Comparison of ENCODE assay signal across 14 cellular contexts in the genomic region with DNA sequence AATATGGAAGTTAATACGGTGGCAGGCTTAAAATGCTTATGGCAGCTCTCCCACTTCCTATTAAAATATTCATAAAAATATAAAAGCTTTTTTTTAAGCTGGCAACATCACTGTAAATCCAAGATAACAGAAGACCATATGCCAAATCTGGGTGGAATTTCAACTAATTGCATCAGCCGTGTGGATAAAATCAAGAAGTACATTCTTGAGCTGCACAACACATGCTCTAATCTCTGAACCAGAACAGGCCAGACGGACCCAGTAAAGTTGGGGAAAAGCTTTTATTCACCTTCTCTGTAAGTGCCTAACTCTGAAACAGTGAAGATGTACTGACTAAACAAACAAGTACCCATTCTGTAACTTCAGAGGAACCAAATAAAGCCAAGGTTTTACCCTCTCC. TPM values are rescaled to one million over a fixed set of nuclear protein-coding genes. Genes with fewer than 3 reads are reported as not detected.
DNase-seq lines count a peak whose midpoint lies in the region; ATAC-seq and TF ChIP-seq lines count a peak whose summit lies in the region.
"Had no signal": no experiment of that assay in that cellular context is flagged by ENCODE, and none has a peak within 500 bp of the region (broad histone marks: within the 10 kb centered on the region; RNA-seq: fewer than 3 reads in every experiment).

No MANE protein-coding gene starts in this region.

- TF ChIP-seq EP300 in SK-N-SH (IDR thresholded peaks at IDR 0.05; ENCODE audit: borderline replicate concordance in 1 of 2, low read depth in 1 of 2, low read length in 1 of 2), result peak in 1 of 2 experiments; percentile 89; a peak in 2 of 4 replicates

- H3K9ac ChIP-seq in HCT116 (ENCODE audit: low read length), result no peak overlapping the region
- no peak overlapping the region for H3K9ac ChIP-seq in SK-N-SH
- H3K9ac ChIP-seq in PC-3 (ENCODE audit: low read length), result no peak overlapping the region

- peaks cover 7% of the 10 kb centered on the region for H3K4me1 ChIP-seq in A673 (ENCODE audit: insufficient read depth, low read length, poor library complexity, severe bottlenecking)
- no peaks in the 10 kb centered on the region for H3K4me1 ChIP-seq in HCT116 (ENCODE audit: control insufficient read depth in 1 of 2, insufficient read depth in 2 of 2, low read length in 2 of 2)
- peaks cover 0 to 10% of the 10 kb centered on the region in 2 experiments; a peak in 2 of 4 replicates for H3K4me1 ChIP-seq in SK-N-SH (ENCODE audit: control insufficient read depth in 1 of 2, insufficient read depth in 2 of 2, low read depth in 1 of 2, low read length in 1 of 2)
- H3K4me1 ChIP-seq in PC-3 (ENCODE audit: insufficient read depth, low read length), result no peaks in the 10 kb centered on the region
- no peaks in the 10 kb centered on the region for H3K4me1 ChIP-seq in ascending aorta
- no peaks in the 10 kb centered on the region for H3K4me1 ChIP-seq in uterus
- H3K4me1 ChIP-seq: A549, esophagus squamous epithelium had no signal

- no peak overlapping the region for H3K4me2 ChIP-seq in HCT116 (ENCODE audit: low read length)
- H3K4me2 ChIP-seq in SK-N-SH, result no peak overlapping the region
- H3K4me2 ChIP-seq in PC-3 (ENCODE audit: low read length), result no peak overlapping the region
- H3K4me2 ChIP-seq: A549 had no signal

- intact Hi-C loops in A673 (cut with micrococcal nuclease; ENCODE audit: unreplicated experiment), result no loop called here
- intact Hi-C loops in HCT116 (cut with micrococcal nuclease), result no loop called here
- intact Hi-C loops in PC-3 (cut with micrococcal nuclease), result loop anchor here (2.0 kb wide), 1 partner anchor 54 kb away; no protein-coding TSS in a partner anchor
- intact Hi-C loops in ascending aorta (cut with DNase I), result no loop called here
- intact Hi-C loops in uterus (cut with DNase I; ENCODE audit: low total_unique reads), result no loop called here

- H3K9me3 ChIP-seq in A673 (ENCODE audit: low read depth, low read length, poor library complexity, severe bottlenecking) (no peaks in the 10 kb centered on the region), HCT116 (ENCODE audit: control insufficient read depth in 1 of 2, insufficient read depth in 1 of 2, low read depth in 1 of 2, low read length in 2 of 2) (no peaks in the 10 kb centered on the region), SK-N-SH (no peaks in the 10 kb centered on the region), PC-3 (ENCODE audit: low read length) (no peaks in the 10 kb centered on the region), ascending aorta (peaks cover 0 to 3% of the 10 kb centered on the region in 2 donors), uterus (no peaks in the 10 kb centered on the region)
- H3K9me3 ChIP-seq: A549, esophagus squamous epithelium had no signal

- no TSS peak for BruUV-seq in A673 (replicated peaks; lab: Mats Ljungman, UMichigan)
- BruUV-seq in HCT116 (replicated peaks; lab: Mats Ljungman, UMichigan), result no TSS peak
- no TSS peak for BruUV-seq in PC-3 (replicated peaks; lab: Mats Ljungman, UMichigan)

- H3K9me2 ChIP-seq in HCT116 (ENCODE audit: insufficient read depth) (no peaks in the 10 kb centered on the region), SK-N-SH (peaks cover 3% of the 10 kb centered on the region; the same call in 1 of the 2 replicates), PC-3 (replicated peaks; ENCODE audit: low read length) (no peaks in the 10 kb centered on the region)

- H3F3A ChIP-seq in SK-N-SH (replicated peaks; ENCODE audit: insufficient read depth), result no peaks in the 10 kb centered on the region
- H3F3A ChIP-seq in PC-3 (ENCODE audit: low read length, unreplicated experiment), result no peaks in the 10 kb centered on the region

- H3K36me3 ChIP-seq in A673 (ENCODE audit: insufficient read depth, low read length, poor library complexity, severe bottlenecking), result no peaks in the 10 kb centered on the region
- no peaks in the 10 kb centered on the region for H3K36me3 ChIP-seq in HCT116 (ENCODE audit: control insufficient read depth in 1 of 2, insufficient read depth in 2 of 2, low read length in 2 of 2)
- no peaks in the 10 kb centered on the region for H3K36me3 ChIP-seq in SK-N-SH (replicated peaks in 1 of 2; ENCODE audit: control insufficient read depth in 1 of 2, insufficient read depth in 2 of 2, low read length in 1 of 2)
- no peaks in the 10 kb centered on the region for H3K36me3 ChIP-seq in PC-3 (ENCODE audit: low read depth, low read length)
- no peaks in the 10 kb centered on the region for H3K36me3 ChIP-seq in ascending aorta
- H3K36me3 ChIP-seq in uterus, result no peaks in the 10 kb centered on the region
- H3K36me3 ChIP-seq: esophagus squamous epithelium had no signal

- TF ChIP-seq POLR2A in HCT116 (IDR thresholded peaks at IDR 0.05; ENCODE audit: borderline replicate concordance, extremely low read depth, insufficient read depth, insufficient read length) (no peak), uterus (IDR thresholded peaks at IDR 0.05) (no peak)

- TF ChIP-seq RAD21 in HCT116 (IDR thresholded peaks at IDR 0.05; ENCODE audit: low read depth), result no peak
- no peak for TF ChIP-seq RAD21 in SK-N-SH (IDR thresholded peaks at IDR 0.05; ENCODE audit: low read length)

- H3K27ac ChIP-seq in A673 (ENCODE audit: low read depth, low read length, poor library complexity, severe bottlenecking) (peak overlapping the region; percentile 74), HCT116 (ENCODE audit: low read depth, low read length) (no peak overlapping the region), SK-N-SH (ENCODE audit: low read depth in 2 of 2, low read length in 1 of 2) (peak overlapping the region in 1 of 2 experiments; percentile 71; a peak in 1 of 4 replicates), PC-3 (ENCODE audit: low read length) (no peak overlapping the region), ascending aorta (no peak overlapping the region), uterus (no peak overlapping the region)
- H3K27ac ChIP-seq: A549, esophagus squamous epithelium had no signal

- DNase-seq in A673 (ENCODE audit: low spot score) (peak; percentile 27), HCT116 (ENCODE audit: low read depth, low spot score) (peak; percentile 8), SK-N-SH (peak; percentile 36), fibroblast of the aortic adventitia (ENCODE audit: low read depth) (peak; percentile 98), PC-3 (no peak), ascending aorta (ENCODE audit: low spot score in 2 of 2) (no peak), NCI-H1105 (lab: John Stamatoyannopoulos, UW) (no peak), uterus (no peak)
- DNase-seq: dermis blood vessel endothelial cell; esophagus squamous epithelium; NCI-H345; stimulated activated CD4-positive, alpha-beta T cell treated with anti-CD3 and anti-CD28 coated beads, Interleukin-12 subunit alpha, Interleukin-12 subunit beta, amount 100 ng/mL, for 4 hours had no signal

- H3K4me3 ChIP-seq in A673 (ENCODE audit: low read depth, low read length, poor library complexity, severe bottlenecking) (no peak overlapping the region), HCT116 (replicated peaks in 1 of 2; ENCODE audit: low read depth in 1 of 2, low read length in 2 of 2) (no peak overlapping the region), SK-N-SH (ENCODE audit: low read depth in 2 of 2, low read length in 1 of 2) (no peak overlapping the region), fibroblast of the aortic adventitia (ENCODE audit: low read depth, low read length) (no peak overlapping the region), PC-3 (ENCODE audit: low read length) (no peak overlapping the region), ascending aorta (no peak overlapping the region), uterus (no peak overlapping the region)
- H3K4me3 ChIP-seq: A549, esophagus squamous epithelium had no signal

- RAD21 ChIA-PET in HCT116 (lab: Charles Lee; ENCODE audit: low non-redundant PET in 1 of 2, low total read pairs in 2 of 2, uncharacterized antibody in 2 of 2, unreplicated experiment in 2 of 2), result no interaction called here

- H2AFZ ChIP-seq in HCT116 (ENCODE audit: low read depth, low read length, poor library complexity, severe bottlenecking), result no peak overlapping the region
- 0 out of 2 replicates have a peak overlapping the region, but pooled peaks have one; percentile 58 for H2AFZ ChIP-seq in SK-N-SH (ENCODE audit: low read depth)
- no peak overlapping the region for H2AFZ ChIP-seq in PC-3 (ENCODE audit: low read length)

- H3K79me2 ChIP-seq in HCT116 (ENCODE audit: insufficient read depth, low read length) (no peaks in the 10 kb centered on the region), SK-N-SH (ENCODE audit: insufficient read depth) (no peaks in the 10 kb centered on the region), PC-3 (ENCODE audit: low read length) (no peaks in the 10 kb centered on the region)

- TF ChIP-seq CTCF in A673 (conservative IDR thresholded peaks at IDR 0.05; ENCODE audit: low read depth, low read length) (no peak), HCT116 (IDR thresholded peaks at IDR 0.05 in 2 of 3, conservative IDR thresholded peaks at IDR 0.05 in 1 of 3; ENCODE audit: borderline replicate concordance in 1 of 3, insufficient read depth in 1 of 3, low read depth in 2 of 3, low read length in 2 of 3) (no peak), SK-N-SH (IDR thresholded peaks at IDR 0.05) (no peak), fibroblast of the aortic adventitia (IDR thresholded peaks at IDR 0.05; ENCODE audit: insufficient read depth, low read length) (no peak), PC-3 (conservative IDR thresholded peaks at IDR 0.05; ENCODE audit: low read depth, low read length) (no peak), ascending aorta (IDR thresholded peaks at IDR 0.05) (no peak), uterus (IDR thresholded peaks at IDR 0.05) (no peak)

- CTCF ChIA-PET in A673 (lab: Charles Lee) (no interaction called here), HCT116 (lab: Charles Lee) (no interaction called here), SK-N-SH (lab: Yijun Ruan, JAX) (interaction anchor here (1.3 kb wide), 1 partner anchor 18 kb away, joined by 3 read pairs; no protein-coding TSS in a partner anchor), PC-3 (lab: Charles Lee) (no interaction called here)

- no peaks in the 10 kb centered on the region for H3K27me3 ChIP-seq in A673 (replicated peaks; ENCODE audit: insufficient read depth, low read depth, low read length, poor library complexity)
- no peaks in the 10 kb centered on the region for H3K27me3 ChIP-seq in HCT116 (ENCODE audit: insufficient read depth, low read length)
- H3K27me3 ChIP-seq in SK-N-SH (ENCODE audit: insufficient read depth), result no peaks in the 10 kb centered on the region
- H3K27me3 ChIP-seq in PC-3 (ENCODE audit: low read length), result no peaks in the 10 kb centered on the region
- H3K27me3 ChIP-seq in ascending aorta, result no peaks in the 10 kb centered on the region
- H3K27me3 ChIP-seq in uterus, result no peaks in the 10 kb centered on the region
- H3K27me3 ChIP-seq: esophagus squamous epithelium had no signal

- POLR2A ChIA-PET in A673 (lab: Charles Lee; ENCODE audit: low non-redundant PET), result no interaction called here
- POLR2A ChIA-PET in HCT116 (lab: Charles Lee), result no interaction called here
- POLR2A ChIA-PET in SK-N-SH (lab: Yijun Ruan, JAX), result no interaction called here
- POLR2A ChIA-PET in PC-3 (lab: Charles Lee; ENCODE audit: unreplicated experiment), result no interaction called here

- no peak for ATAC-seq in HCT116
- ATAC-seq in PC-3, result no peak
- ATAC-seq: A549 had no signal

- WGBS in SK-N-SH (ENCODE audit: low lambda C conversion rate), result 19% methylated on average over 3 of the region's 3 CpGs

- H4K20me1 ChIP-seq in HCT116 (ENCODE audit: insufficient read depth) (no peaks in the 10 kb centered on the region), SK-N-SH (ENCODE audit: insufficient read depth) (no peaks in the 10 kb centered on the region), PC-3 (ENCODE audit: low read length) (no peaks in the 10 kb centered on the region)

RNA-seq across cellular contexts. Expression of gene CD96, which starts 57.3 kb away (rescaled TPM):
- total RNA-seq in A673 (2021) (not detected in 2 replicates), HCT116 (2021; ENCODE audit: unreplicated experiment) (0.42 TPM), fibroblast of the aortic adventitia (ENCODE audit: low replicate concordance) (0.09 TPM in 1 of 2 replicates, not detected in the other), PC-3 (2014; rRNA removed) (not detected in 2 replicates), ascending aorta (0.32 TPM), uterus (1 to 10 TPM; 1.0 to 2.8 (median 2.2) TPM)
- 0.16 and 0.35 TPM in 2 replicates for polyA plus RNA-seq in HCT116 (2012)
- polyA plus RNA-seq in SK-N-SH (2012; rRNA removed), result 0.02 and 0.06 TPM in 2 replicates
- polyA plus RNA-seq in SK-N-SH (2012; cell fraction: cytosol; rRNA removed), result 0.03 and 0.05 TPM in 2 replicates
- 0.01 TPM in 1 of 2 replicates, not detected in the other for polyA plus RNA-seq in SK-N-SH (2012; cell fraction: nucleus; rRNA removed)
- total RNA-seq: dermis blood vessel endothelial cell, osteoblast had no signal
- polyA plus RNA-seq: A549 had no signal

Comparison
In these comparisons a context has a peak if more than half of its experiments do, and no peak if none do; other contexts are left out.
1. DNase-seq: peak in A673 (single experiment), HCT116 (single experiment), SK-N-SH (single experiment) and fibroblast of the aortic adventitia (single experiment); none in PC-3 (single experiment), ascending aorta (0 of 2), NCI-H1105 (single experiment) and uterus (0 of 2).